Comparison of ENCODE assay signal across 9 cellular contexts in genomic region chr17:69581061-69581955, GRCh38.
A peak's percentile ranks its signal among the peaks of the same experiment; 100 is the strongest.
DNase-seq lines count a peak whose midpoint lies in the region; ATAC-seq, FAIRE-seq and TF ChIP-seq lines count a peak whose summit lies in the region.
"Had no signal": no experiment of that assay in that cellular context is flagged by ENCODE, and none has a peak within 500 bp of the region (broad histone marks: within the 10 kb centered on the region; RNA-seq: fewer than 3 reads in every experiment).

No MANE protein-coding gene starts in this region.

- H3K4me3 ChIP-seq in KMS-11 (IDR thresholded peaks at IDR 0.05; ENCODE audit: insufficient read depth, low read depth, low read length) (no peak overlapping the region), fibroblast of lung (replicated peaks in 1 of 4; ENCODE audit: control extremely low read depth in 1 of 4, insufficient read depth in 1 of 4, low read depth in 3 of 4, low read length in 4 of 4) (no peak overlapping the region), vagina (peak overlapping the region in 1 of 2 donors; percentile 20), pancreas (no peak overlapping the region)

- H3K79me2 ChIP-seq in KMS-11 (ENCODE audit: insufficient read depth, low read depth) (no peaks in the 10 kb centered on the region), fibroblast of lung (ENCODE audit: control insufficient read depth, insufficient read depth, low read length) (no peaks in the 10 kb centered on the region)

- ATAC-seq in GM18498 (IDR thresholded peaks at IDR 0.05; ENCODE audit: unreplicated experiment) (peak; percentile 71), GM21528 (IDR thresholded peaks at IDR 0.05; ENCODE audit: low FRiP score, unreplicated experiment) (peak; percentile 91), pancreas (no peak)

- WGBS in pancreas, 2 donors = 73 to 78% methylated on average over 18 of the region's 18 CpGs

- H3K9me3 ChIP-seq in fibroblast of lung (ENCODE audit: control insufficient read depth, insufficient read depth, low read depth, low read length) (no peaks in the 10 kb centered on the region), vagina (no peaks in the 10 kb centered on the region), pancreas (no peaks in the 10 kb centered on the region)

- peak overlapping the region; percentile 10; the same call in 1 of the 2 replicates for H3K9ac ChIP-seq in KMS-11
- no peak overlapping the region for H3K9ac ChIP-seq in fibroblast of lung (ENCODE audit: insufficient read depth, low read length)

- peak overlapping the region; percentile 90 for H2AFZ ChIP-seq in KMS-11 (ENCODE audit: low read depth)
- H2AFZ ChIP-seq in fibroblast of lung (ENCODE audit: low read length) = no peak overlapping the region

- peak overlapping the region; percentile 95 for H3K4me2 ChIP-seq in KMS-11
- H3K4me2 ChIP-seq in fibroblast of lung (ENCODE audit: extremely low read depth, insufficient read depth, low read length) = no peak overlapping the region

- H3K4me1 ChIP-seq in KMS-11 (ENCODE audit: low read depth, poor library complexity, severe bottlenecking) (peaks cover 15% of the 10 kb centered on the region), fibroblast of lung (ENCODE audit: control insufficient read depth, extremely low read depth, insufficient read depth, low read length) (no peaks in the 10 kb centered on the region), vagina (no peaks in the 10 kb centered on the region), pancreas (no peaks in the 10 kb centered on the region)

- H3K27ac ChIP-seq in KMS-11 = no peak overlapping the region; the same call in 1 of the 2 replicates
- H3K27ac ChIP-seq in fibroblast of lung (ENCODE audit: insufficient read depth, low read length) = no peak overlapping the region
- no peak overlapping the region for H3K27ac ChIP-seq in vagina
- no peak overlapping the region for H3K27ac ChIP-seq in pancreas
- H3K27ac ChIP-seq: epithelial cell of prostate had no signal

- intact Hi-C loops in vagina (cut with DNase I) (no loop called here), pancreas (cut with DNase I) (no loop called here)

- no peaks in the 10 kb centered on the region for H3K36me3 ChIP-seq in KMS-11 (ENCODE audit: insufficient read depth)
- no peaks in the 10 kb centered on the region for H3K36me3 ChIP-seq in fibroblast of lung (ENCODE audit: control insufficient read depth, insufficient read depth, low read length)
- H3K36me3 ChIP-seq in vagina = no peaks in the 10 kb centered on the region
- no peaks in the 10 kb centered on the region for H3K36me3 ChIP-seq in pancreas

- TF ChIP-seq POLR2A in vagina (IDR thresholded peaks at IDR 0.05) = no peak

- H4K20me1 ChIP-seq in KMS-11 (ENCODE audit: insufficient read depth) = no peaks in the 10 kb centered on the region
- H4K20me1 ChIP-seq in fibroblast of lung (ENCODE audit: control insufficient read depth, extremely low read depth, insufficient read depth, low read length) = no peaks in the 10 kb centered on the region

- no peak for FAIRE-seq in pancreas (lab: Jason Lieb, UNC)

- H3K27me3 ChIP-seq in KMS-11 (ENCODE audit: insufficient read depth, low read depth) (no peaks in the 10 kb centered on the region), fibroblast of lung (ENCODE audit: control insufficient read depth, insufficient read depth, low read length) (no peaks in the 10 kb centered on the region), vagina (no peaks in the 10 kb centered on the region), pancreas (peaks cover 0 to 5% (median 0%) of the 10 kb centered on the region in 4 donors)

- DNase-seq in fibroblast of lung (ENCODE audit: low read depth in 2 of 2) (peak; percentile 37 to 46), vagina (ENCODE audit: extremely low spot score in 2 of 2) (no peak), pons (ENCODE audit: low spot score) (no peak), putamen (ENCODE audit: low spot score) (no peak), pancreas (no peak)

- no peak for TF ChIP-seq CTCF in KMS-11 (conservative IDR thresholded peaks at IDR 0.05; ENCODE audit: low read depth, low read length)
- no peak for TF ChIP-seq CTCF in fibroblast of lung (conservative IDR thresholded peaks at IDR 0.05 in 1 of 2, IDR thresholded peaks at IDR 0.05 in 1 of 2; ENCODE audit: low read depth in 1 of 2, low read length in 2 of 2)
- TF ChIP-seq CTCF in vagina (IDR thresholded peaks at IDR 0.05) = no peak
- TF ChIP-seq CTCF in pancreas (IDR thresholded peaks at IDR 0.05) = no peak

Comparison
In these comparisons a context has a peak if more than half of its experiments do, and no peak if none do; other contexts are left out.
1. ATAC-seq: peak in GM18498 (single experiment) and GM21528 (single experiment); none in pancreas (0 of 4).
2. DNase-seq: peak in fibroblast of lung (2 of 2); none in vagina (0 of 2), pons (single experiment), putamen (single experiment) and pancreas (0 of 6).